ENCODE assay signal across 11 cellular contexts in the genomic region with DNA sequence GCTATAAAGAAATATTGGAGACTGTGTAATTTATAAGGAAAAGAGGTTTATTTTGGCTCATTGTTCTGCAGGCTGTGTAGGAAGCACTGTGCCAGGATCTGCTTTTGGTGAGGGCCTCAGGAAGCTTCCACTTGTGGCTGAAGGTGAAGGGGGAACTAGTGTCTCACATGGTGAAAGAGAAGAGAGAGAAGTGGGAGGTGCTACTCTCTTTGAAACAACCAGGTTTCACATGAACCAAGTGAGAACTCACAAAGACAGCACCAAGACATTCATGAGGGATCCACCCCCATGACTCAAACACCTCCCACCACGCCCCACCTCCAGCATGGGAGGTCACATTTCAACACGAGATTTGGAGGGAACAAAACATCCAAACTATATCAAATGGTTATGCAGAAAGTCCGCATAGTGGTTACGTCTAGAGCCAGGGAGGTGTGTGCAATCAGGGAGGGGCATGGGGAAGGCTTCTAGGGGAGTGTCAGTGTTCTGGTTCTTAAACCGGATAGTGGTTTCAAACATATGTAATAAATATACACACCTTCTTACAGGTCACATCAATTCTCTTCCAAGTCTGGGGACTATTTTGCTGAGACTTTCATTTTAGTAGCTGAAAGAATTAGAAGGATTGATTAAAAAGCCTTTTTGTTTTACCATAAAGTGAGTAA.
A peak's percentile ranks its signal among the peaks of the same experiment; 100 is the strongest.
DNase-seq lines count a peak whose midpoint lies in the region; ATAC-seq, FAIRE-seq and TF ChIP-seq lines count a peak whose summit lies in the region.
"Had no signal": no experiment of that assay in that cellular context is flagged by ENCODE, and none has a peak within 500 bp of the region (broad histone marks: within the 10 kb centered on the region; RNA-seq: fewer than 3 reads in every experiment).

No MANE protein-coding gene starts in this region.

- H2AK5ac ChIP-seq in IMR-90 (ENCODE audit: low read depth, low read length) = no peak overlapping the region; the same call in 1 of the 2 replicates

- H2BK120ac ChIP-seq in IMR-90 (ENCODE audit: low read depth, low read length) = no peak overlapping the region

- H3F3A ChIP-seq in GM23338 (replicated peaks; ENCODE audit: low read depth) = peaks cover 8% of the 10 kb centered on the region; the same call in 1 of the 2 replicates

- TF ChIP-seq CTCF in GM23338 (conservative IDR thresholded peaks at IDR 0.05; ENCODE audit: low read depth in 2 of 2) = no peak
- no peak for TF ChIP-seq CTCF in IMR-90 (conservative IDR thresholded peaks at IDR 0.05; ENCODE audit: low read depth, low read length)
- no peak for TF ChIP-seq CTCF in GM12878 (IDR thresholded peaks at IDR 0.05 in 2 of 3, conservative IDR thresholded peaks at IDR 0.05 in 1 of 3; ENCODE audit: control insufficient read depth in 2 of 3, extremely low read depth in 1 of 3, insufficient read depth in 1 of 3, low read depth in 3 of 3, low read length in 3 of 3)

- H3K27me3 Mint-ChIP-seq in GM23338 (ENCODE audit: insufficient read depth, low read depth, poor library complexity) = peaks cover 4% of the 10 kb centered on the region
- peaks cover 0 to 1% of the 10 kb centered on the region in 2 donors for H3K27me3 Mint-ChIP-seq in natural killer cell treated with Interleukin-12 subunit alpha and Interleukin-12 subunit beta and Interleukin-15 and Interleukin-18, amount 100 ng/mL, for 72 hours

- no peak overlapping the region for H3K56ac ChIP-seq in IMR-90 (ENCODE audit: extremely low read depth, insufficient read depth, low read length)

- H3K36me3 ChIP-seq in GM23338 (ENCODE audit: insufficient read depth) (peaks cover 5% of the 10 kb centered on the region; the same call in 1 of the 2 replicates), IMR-90 (ENCODE audit: control insufficient read depth, insufficient read depth, low read length) (peaks cover 19% of the 10 kb centered on the region), GM12878 (ENCODE audit: control insufficient read depth in 2 of 2, insufficient read depth in 2 of 2, low read length in 1 of 2) (peaks cover 4% of the 10 kb centered on the region in 2 experiments; a peak in 3 of 4 replicates)

- H3K4me2 ChIP-seq in GM23338 (peak overlapping the region; percentile 67), IMR-90 (ENCODE audit: low read depth, low read length) (no peak overlapping the region), GM12878 (ENCODE audit: control insufficient read depth, insufficient read depth) (no peak overlapping the region)

- H2BK5ac ChIP-seq in IMR-90 (ENCODE audit: low read depth, low read length, poor library complexity, severe bottlenecking) = peak overlapping the region; percentile 11

- H2BK20ac ChIP-seq in IMR-90 (ENCODE audit: low read depth, low read length) = no peak overlapping the region

- intact Hi-C loops in IMR-90 (cut with micrococcal nuclease) = no loop called here
- intact Hi-C loops in GM12878 (cut with micrococcal nuclease; ENCODE audit: unreplicated experiment) = loop anchor here (5.0 kb wide), 1 partner anchor 109 kb away; no protein-coding TSS in a partner anchor

- H3K36me3 Mint-ChIP-seq in GM23338 (ENCODE audit: low read depth) = peaks cover 24% of the 10 kb centered on the region
- peaks cover 13% of the 10 kb centered on the region for H3K36me3 Mint-ChIP-seq in natural killer cell treated with Interleukin-12 subunit alpha and Interleukin-12 subunit beta and Interleukin-15 and Interleukin-18, amount 100 ng/mL, for 72 hours
- H3K36me3 Mint-ChIP-seq: CD4-positive, alpha-beta memory T cell had no signal

- H3K4me1 ChIP-seq in GM23338 (ENCODE audit: insufficient read depth) (peaks cover 67% of the 10 kb centered on the region), IMR-90 (ENCODE audit: control insufficient read depth, insufficient read depth, low read length) (peaks cover 42% of the 10 kb centered on the region), GM12878 (ENCODE audit: control insufficient read depth, insufficient read depth, low read length) (peaks cover 48% of the 10 kb centered on the region)

- BruUV-seq in IMR-90 (replicated peaks; lab: Mats Ljungman, UMichigan) (no TSS peak), GM12878 (replicated peaks; lab: Mats Ljungman, UMichigan) (no TSS peak)

- no peak overlapping the region for H3K4ac ChIP-seq in IMR-90 (ENCODE audit: low read depth, low read length)

- H4K5ac ChIP-seq in IMR-90 (ENCODE audit: low read depth, low read length) = no peak overlapping the region

- peaks cover 12% of the 10 kb centered on the region; the same call in 2 of the 3 replicates for H3K9me3 Mint-ChIP-seq in GM23338
- peaks cover 4% of the 10 kb centered on the region for H3K9me3 Mint-ChIP-seq in natural killer cell treated with Interleukin-12 subunit alpha and Interleukin-12 subunit beta and Interleukin-15 and Interleukin-18, amount 100 ng/mL, for 72 hours

- H3K23ac ChIP-seq in IMR-90 (ENCODE audit: low read depth, low read length) = no peak overlapping the region

- no peak for DNase-seq in GM23338 (ENCODE audit: low spot score)
- DNase-seq in IMR-90 = no peak
- no peak for DNase-seq in GM12878 (ENCODE audit: low read depth, low spot score)
- DNase-seq in natural killer cell treated with Interleukin-12 subunit alpha and Interleukin-12 subunit beta and Interleukin-15 and Interleukin-18, amount 100 ng/mL, for 72 hours (ENCODE audit: low spot score) = no peak
- no peak for DNase-seq in UCSD-AML1 (lab: John Stamatoyannopoulos, UW; ENCODE audit: unreplicated experiment)
- DNase-seq: CD4-positive, alpha-beta memory T cell; NCI-H187 treated with DMSO at 0.1 percent for 48 hours; NCI-H446; SIG-M5 had no signal

- RAD21 ChIA-PET in GM12878 (lab: Charles Lee; ENCODE audit: unreplicated experiment) = interaction anchor here (1.2 to 2.8 kb wide), 2 partner anchors 43 to 111 kb away, joined by 3 to 32 read pairs; no protein-coding TSS in a partner anchor

- POLR2A ChIA-PET in IMR-90 (lab: Charles Lee; ENCODE audit: unreplicated experiment) = no interaction called here
- POLR2A ChIA-PET in GM12878 (lab: Charles Lee) = interaction anchor here (0.6 to 6.8 kb wide), 2 partner anchors 13 to 45 kb away, joined by 4 to 64 read pairs; no protein-coding TSS in a partner anchor

- peaks cover 12% of the 10 kb centered on the region; the same call in 1 of the 2 replicates for H3K9me2 ChIP-seq in GM23338 (ENCODE audit: insufficient read depth)

- no peak overlapping the region for H4K8ac ChIP-seq in IMR-90 (ENCODE audit: low read depth in 2 of 2, low read length in 2 of 2)

- peak overlapping the region; percentile 14; the same call in 1 of the 2 replicates for H3K27ac ChIP-seq in GM23338 (ENCODE audit: low read depth)
- no peak overlapping the region for H3K27ac ChIP-seq in IMR-90 (ENCODE audit: insufficient read depth, low read length)
- no peak overlapping the region for H3K27ac ChIP-seq in GM12878 (ENCODE audit: control insufficient read depth, insufficient read depth)

- no peak for TF ChIP-seq EP300 in GM12878 (IDR thresholded peaks at IDR 0.05; ENCODE audit: borderline replicate concordance in 1 of 2, control insufficient read depth in 1 of 2, low read depth in 2 of 2, low read length in 2 of 2)

- H3K4me3 ChIP-seq in GM23338 (no peak overlapping the region), IMR-90 (ENCODE audit: insufficient read depth, low read depth, low read length) (no peak overlapping the region), GM12878 (no peak overlapping the region)

- H3K14ac ChIP-seq in IMR-90 (replicated peaks; ENCODE audit: low read depth, low read length) = no peak overlapping the region

- H3K79me2 ChIP-seq in GM23338 (replicated peaks; ENCODE audit: insufficient read depth) = peaks cover 94% of the 10 kb centered on the region
- H3K79me2 ChIP-seq in GM12878 (ENCODE audit: control insufficient read depth, insufficient read depth, low read length) = peaks cover 93% of the 10 kb centered on the region

- H3K4me3 Mint-ChIP-seq in GM23338 = no peak overlapping the region
- H3K4me3 Mint-ChIP-seq in natural killer cell treated with Interleukin-12 subunit alpha and Interleukin-12 subunit beta and Interleukin-15 and Interleukin-18, amount 100 ng/mL, for 72 hours = peak overlapping the region; percentile 5
- H3K4me3 Mint-ChIP-seq: CD4-positive, alpha-beta memory T cell had no signal

- CTCF ChIA-PET in IMR-90 (lab: Yijun Ruan, JAX) = no interaction called here
- CTCF ChIA-PET in GM12878 (lab: Yijun Ruan, JAX) = interaction anchor here (0.8 to 2.1 kb wide), 2 partner anchors 14 to 31 kb away, joined by 3 to 5 read pairs; no protein-coding TSS in a partner anchor

- H3K4me1 Mint-ChIP-seq in GM23338 = peaks cover 68% of the 10 kb centered on the region
- peaks cover 40% of the 10 kb centered on the region in 2 donors for H3K4me1 Mint-ChIP-seq in natural killer cell treated with Interleukin-12 subunit alpha and Interleukin-12 subunit beta and Interleukin-15 and Interleukin-18, amount 100 ng/mL, for 72 hours (ENCODE audit: low read depth in 2 of 2)
- H3K4me1 Mint-ChIP-seq: CD4-positive, alpha-beta memory T cell had no signal

- no CpG with 5 or more reads among the region's 5 CpGs for WGBS in IMR-90 (ENCODE audit: extremely low coverage in 2 of 2, insufficient read length in 1 of 2), 2 experiments
- WGBS in GM12878 (ENCODE audit: insufficient coverage, insufficient replicate concordance, low lambda C conversion rate, missing lambda C conversion rate) = 72% methylated on average over 5 of the region's 5 CpGs

- peaks cover 0 to 33% of the 10 kb centered on the region in 2 experiments; a peak in 1 of 4 replicates for H3K79me1 ChIP-seq in IMR-90 (ENCODE audit: low read depth in 1 of 2, low read length in 2 of 2)

- ATAC-seq in GM23338 (no peak), IMR-90 (ENCODE audit: low read depth) (no peak), GM12878 (no peak), HG03520 (IDR thresholded peaks at IDR 0.05; ENCODE audit: unreplicated experiment) (no peak), GM19324 (IDR thresholded peaks at IDR 0.05; ENCODE audit: low FRiP score, unreplicated experiment) (no peak)
- no peak for ATAC-seq in natural killer cell treated with Interleukin-12 subunit alpha and Interleukin-12 subunit beta and Interleukin-15 and Interleukin-18, amount 100 ng/mL, for 72 hours

- H2AFZ ChIP-seq in GM23338 (no peak overlapping the region), IMR-90 (replicated peaks; ENCODE audit: low read length, poor library complexity) (no peak overlapping the region), GM12878 (ENCODE audit: control insufficient read depth, low read depth, low read length) (no peak overlapping the region)

- in situ Hi-C loops in IMR-90 (cut with MboI; ENCODE audit: low sequenced_read_pairs) = no loop called here
- in situ Hi-C loops in GM12878 (cut with MboI) = no loop called here

- H3K9ac ChIP-seq in IMR-90 (ENCODE audit: low read depth, low read length) (no peak overlapping the region), GM12878 (ENCODE audit: control insufficient read depth, insufficient read depth, low read length) (no peak overlapping the region)

- SMC1A ChIA-PET in GM12878 (lab: Charles Lee; ENCODE audit: uncharacterized antibody, unreplicated experiment) = interaction anchor here (0.8 to 7.3 kb wide), 4 partner anchors 12 to 43 kb away, joined by 3 to 166 read pairs (median 15); no protein-coding TSS in a partner anchor

- H3K27me3 ChIP-seq in GM23338 (ENCODE audit: insufficient read depth) = no peaks in the 10 kb centered on the region
- H3K27me3 ChIP-seq in IMR-90 (ENCODE audit: control insufficient read depth, insufficient read depth, low read length) = no peaks in the 10 kb centered on the region
- no peaks in the 10 kb centered on the region for H3K27me3 ChIP-seq in GM12878 (replicated peaks in 1 of 2; ENCODE audit: control insufficient read depth in 2 of 2, insufficient read depth in 2 of 2, low read length in 1 of 2)

- peaks cover 24% of the 10 kb centered on the region for H3K9me1 ChIP-seq in IMR-90 (ENCODE audit: insufficient read depth, low read length)

- no peak for FAIRE-seq in GM12878 (lab: Jason Lieb, UNC)

- dilution Hi-C loops in IMR-90 (cut with HindIII; ENCODE audit: low sequenced_read_pairs, unreplicated experiment) = no loop called here

- TF ChIP-seq POLR2A in IMR-90 (IDR thresholded peaks at IDR 0.05; ENCODE audit: low read depth, low read length) (no peak), GM12878 (IDR thresholded peaks at IDR 0.05; ENCODE audit: low read depth, low read length) (no peak)

- H2BK15ac ChIP-seq in IMR-90 (ENCODE audit: low read depth, low read length) = no peak overlapping the region

- H4K20me1 ChIP-seq in GM23338 (replicated peaks; ENCODE audit: insufficient read depth) (peaks cover 18% of the 10 kb centered on the region; the same call in 1 of the 2 replicates), IMR-90 (ENCODE audit: insufficient read depth, low read length) (peaks cover 96% of the 10 kb centered on the region), GM12878 (ENCODE audit: control insufficient read depth, insufficient read depth) (peaks cover 4% of the 10 kb centered on the region)

- H4K91ac ChIP-seq in IMR-90 (ENCODE audit: insufficient read depth, low read depth, low read length) = no peak overlapping the region

- H3K18ac ChIP-seq in IMR-90 (ENCODE audit: low read depth, low read length) = no peak overlapping the region

- H3K27ac Mint-ChIP-seq in GM23338 = no peak overlapping the region
- H3K27ac Mint-ChIP-seq in natural killer cell treated with Interleukin-12 subunit alpha and Interleukin-12 subunit beta and Interleukin-15 and Interleukin-18, amount 100 ng/mL, for 72 hours = peak overlapping the region in 1 of 2 donors; percentile 20
- H3K27ac Mint-ChIP-seq: CD4-positive, alpha-beta memory T cell had no signal

- H3K9me3 ChIP-seq in IMR-90 (ENCODE audit: control insufficient read depth, insufficient read depth, low read length) = peaks cover 4% of the 10 kb centered on the region; the same call in 1 of the 2 replicates
- peaks cover 29% of the 10 kb centered on the region for H3K9me3 ChIP-seq in GM12878 (replicated peaks; ENCODE audit: control insufficient read depth, insufficient read depth, low read length)

- no peak overlapping the region for H2AK9ac ChIP-seq in IMR-90 (replicated peaks; ENCODE audit: low read depth, low read length, poor library complexity)

- TF ChIP-seq RAD21 in IMR-90 (IDR thresholded peaks at IDR 0.05; ENCODE audit: low read length) (no peak), GM12878 (IDR thresholded peaks at IDR 0.05; ENCODE audit: insufficient read depth, low read depth, low read length) (no peak)
